ENCODE assay signal across 24 cellular contexts in the genomic region with DNA sequence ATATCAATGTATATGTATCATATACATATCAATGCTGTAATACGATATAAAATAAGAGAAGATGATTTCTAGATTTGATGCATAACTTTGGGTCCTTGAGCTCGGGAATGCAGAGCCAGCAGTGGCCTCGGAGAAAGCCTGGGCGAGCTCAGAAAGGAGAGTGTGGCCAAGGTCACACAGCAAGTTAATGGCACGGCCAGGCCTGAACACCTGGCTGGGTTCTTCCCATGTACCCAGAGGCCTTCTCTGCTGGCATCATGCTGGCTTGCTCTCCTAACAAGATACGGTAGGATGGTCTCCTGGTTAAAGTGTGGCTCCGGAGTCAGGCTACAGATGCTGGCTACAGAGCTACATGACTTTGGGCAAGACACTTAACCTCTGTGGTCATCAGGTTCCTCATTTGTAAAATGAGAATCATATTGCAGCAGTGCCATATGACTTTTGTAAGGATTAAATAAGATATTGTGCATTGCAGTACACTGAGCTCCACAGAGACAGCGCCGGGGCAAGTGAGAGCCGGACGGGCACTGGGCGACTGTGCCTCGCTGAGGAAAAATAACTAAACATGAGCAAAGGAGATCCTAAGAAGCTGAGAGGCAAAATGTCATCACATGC. TPM values are rescaled to one million over a fixed set of nuclear protein-coding genes. Genes with fewer than 3 reads are reported as not detected.
DNase-seq lines count a peak whose midpoint lies in the region; ATAC-seq, FAIRE-seq and TF ChIP-seq lines count a peak whose summit lies in the region.
"Had no signal": no experiment of that assay in that cellular context is flagged by ENCODE, and none has a peak within 500 bp of the region (broad histone marks: within the 10 kb centered on the region; RNA-seq: fewer than 3 reads in every experiment).

No MANE protein-coding gene starts in this region.

- no peak overlapping the region for H3K27ac ChIP-seq in CD8-positive, alpha-beta memory T cell (ENCODE audit: low read depth, low read length)
- peak overlapping the region; percentile 80 to 88 (median 86) for H3K27ac ChIP-seq in body of pancreas
- H3K27ac ChIP-seq in neural progenitor cell: peak overlapping the region; percentile 37
- H3K27ac ChIP-seq in kidney (ENCODE audit: low read depth in 2 of 2, low read length in 2 of 2): peak overlapping the region in 1 of 2 donors; percentile 53
- H3K27ac ChIP-seq: esophagus muscularis mucosa, skin epidermis had no signal

- TF ChIP-seq POLR2A in body of pancreas (IDR thresholded peaks at IDR 0.05): peak in 2 of 3 donors; percentile 19 to 41

- peaks cover 46% of the 10 kb centered on the region for H4K20me1 ChIP-seq in neural progenitor cell (ENCODE audit: low read depth)

- H3K9ac ChIP-seq in neural progenitor cell: no peak overlapping the region
- H3K9ac ChIP-seq in kidney (ENCODE audit: low read length in 2 of 2): no peak overlapping the region

- peaks cover 58 to 90% (median 68%) of the 10 kb centered on the region in 3 donors for H3K4me1 Mint-ChIP-seq in CD8-positive, alpha-beta memory T cell
- peaks cover 40% of the 10 kb centered on the region for H3K4me1 Mint-ChIP-seq in neural progenitor cell

- no peaks in the 10 kb centered on the region for H3K9me3 Mint-ChIP-seq in CD8-positive, alpha-beta memory T cell
- H3K9me3 Mint-ChIP-seq in neural progenitor cell: no peaks in the 10 kb centered on the region
- H3K9me3 Mint-ChIP-seq: HFFc6 had no signal

- no peaks in the 10 kb centered on the region for H3K27me3 ChIP-seq in CD8-positive, alpha-beta memory T cell (ENCODE audit: insufficient read depth, low read length, poor library complexity, severe bottlenecking)
- H3K27me3 ChIP-seq in body of pancreas: no peaks in the 10 kb centered on the region
- H3K27me3 ChIP-seq in neural progenitor cell: no peaks in the 10 kb centered on the region
- H3K27me3 ChIP-seq: esophagus muscularis mucosa had no signal

- POLR2A ChIA-PET in CD8-positive, alpha-beta memory T cell (lab: Charles Lee): no interaction called here

- peaks cover 0 to 54% (median 3%) of the 10 kb centered on the region in 3 donors for H3K36me3 Mint-ChIP-seq in CD8-positive, alpha-beta memory T cell
- H3K36me3 Mint-ChIP-seq in neural progenitor cell: no peaks in the 10 kb centered on the region

- H3K4me2 ChIP-seq in neural progenitor cell: no peak overlapping the region

- no peak for DNase-seq in CD8-positive, alpha-beta memory T cell
- DNase-seq in NOMO-1 treated with DMSO at 0.1 percent for 48 hours (lab: John Stamatoyannopoulos, UW; ENCODE audit: unreplicated experiment) (peak; percentile 77), body of pancreas (peak; percentile 71 to 82 (median 78)), neural progenitor cell (ENCODE audit: low spot score) (no peak), NCI-H2196 treated with DMSO at 0.1 percent for 48 hours (lab: John Stamatoyannopoulos, UW; ENCODE audit: unreplicated experiment) (no peak), OCI-M2 (lab: John Stamatoyannopoulos, UW; ENCODE audit: unreplicated experiment) (no peak), kidney (no peak)
- DNase-seq: activated CD4-positive, CD25-positive, alpha-beta regulatory T cell; amygdala; caudate nucleus; effector CD4-positive, alpha-beta T cell; HFFc6; left ventricle myocardium superior; NCI-H187 treated with DMSO at 0.1 percent for 48 hours; NK-92 treated with Interleukin-12 subunit alpha and Interleukin-12 subunit beta, amount 100 ng/mL, for 24 hours; Right ventricle myocardium superior; stimulated activated CD4-positive, alpha-beta T cell treated with anti-CD3 and anti-CD28 coated beads, Interleukin-4, amount 100 ng/mL, for 24 hours; T-helper 1 cell had no signal

- H3K9me3 ChIP-seq in CD8-positive, alpha-beta memory T cell (ENCODE audit: low read length): no peaks in the 10 kb centered on the region
- H3K9me3 ChIP-seq in body of pancreas (no peaks in the 10 kb centered on the region), neural progenitor cell (ENCODE audit: low read depth) (no peaks in the 10 kb centered on the region), kidney (ENCODE audit: control insufficient read depth in 1 of 2, low read length in 2 of 2) (no peaks in the 10 kb centered on the region)
- H3K9me3 ChIP-seq: esophagus muscularis mucosa had no signal

- H3K36me3 ChIP-seq in CD8-positive, alpha-beta memory T cell (ENCODE audit: insufficient read depth, low read length): peaks cover 7% of the 10 kb centered on the region
- H3K36me3 ChIP-seq in body of pancreas (replicated peaks in 1 of 2; ENCODE audit: insufficient read depth in 1 of 2, low read depth in 2 of 2) (no peaks in the 10 kb centered on the region), neural progenitor cell (no peaks in the 10 kb centered on the region), kidney (ENCODE audit: control insufficient read depth in 1 of 2, insufficient read depth in 2 of 2, low read length in 2 of 2) (no peaks in the 10 kb centered on the region)

- H3K27me3 Mint-ChIP-seq in CD8-positive, alpha-beta memory T cell: peaks cover 0 to 2% of the 10 kb centered on the region in 2 donors
- peaks cover 4% of the 10 kb centered on the region for H3K27me3 Mint-ChIP-seq in neural progenitor cell (ENCODE audit: insufficient read depth, low read depth)

- intact Hi-C loops in body of pancreas (cut with DNase I) (no loop called here), kidney (cut with DNase I) (no loop called here)

- 28 to 42% methylated on average over 11 to 13 of the region's 13 CpGs for WGBS in body of pancreas, 2 donors

- peak overlapping the region in 5 of 8 donors; percentile 51 to 81 (median 58) for H3K27ac Mint-ChIP-seq in CD8-positive, alpha-beta memory T cell
- H3K27ac Mint-ChIP-seq in neural progenitor cell: peak overlapping the region; percentile 25

- TF ChIP-seq CTCF in body of pancreas (IDR thresholded peaks at IDR 0.05): no peak
- no peak for TF ChIP-seq CTCF in neural progenitor cell (IDR thresholded peaks at IDR 0.05)
- TF ChIP-seq CTCF in kidney (IDR thresholded peaks at IDR 0.05; ENCODE audit: borderline replicate concordance, extremely low read depth, insufficient read depth): no peak

- H3F3A ChIP-seq in neural progenitor cell (ENCODE audit: low read depth): peaks cover 12% of the 10 kb centered on the region

- no peak overlapping the region for H3K4me3 ChIP-seq in CD8-positive, alpha-beta memory T cell (ENCODE audit: low read length)
- H3K4me3 ChIP-seq in body of pancreas: no peak overlapping the region
- H3K4me3 ChIP-seq in neural progenitor cell: no peak overlapping the region
- no peak overlapping the region for H3K4me3 ChIP-seq in kidney (ENCODE audit: low read length in 2 of 2)
- H3K4me3 ChIP-seq: esophagus muscularis mucosa, skin epidermis had no signal

- no peak for FAIRE-seq in kidney (lab: Jason Lieb, UNC)
- FAIRE-seq: D721Med, G401.6 had no signal

- peaks cover 60% of the 10 kb centered on the region for H3K79me2 ChIP-seq in neural progenitor cell (ENCODE audit: low read depth)

- H3K4me3 Mint-ChIP-seq in CD8-positive, alpha-beta memory T cell: no peak overlapping the region
- H3K4me3 Mint-ChIP-seq in neural progenitor cell: no peak overlapping the region
- H3K4me3 Mint-ChIP-seq: HFFc6 had no signal

- ATAC-seq in body of pancreas (peak; percentile 33), GM21367 (IDR thresholded peaks at IDR 0.05; ENCODE audit: unreplicated experiment) (no peak)
- ATAC-seq: left ventricle myocardium superior had no signal

- H3K4me1 ChIP-seq in CD8-positive, alpha-beta memory T cell (ENCODE audit: insufficient read depth, low read length): peaks cover 9% of the 10 kb centered on the region
- H3K4me1 ChIP-seq in body of pancreas (peaks cover 55% of the 10 kb centered on the region), neural progenitor cell (peaks cover 18% of the 10 kb centered on the region), kidney (ENCODE audit: control insufficient read depth in 1 of 2, insufficient read depth in 1 of 2, low read depth in 1 of 2, low read length in 2 of 2) (peaks cover 3 to 25% of the 10 kb centered on the region in 2 donors)

- no peak overlapping the region for H2AFZ ChIP-seq in neural progenitor cell (replicated peaks)

- CTCF ChIA-PET in CD8-positive, alpha-beta memory T cell (lab: Charles Lee): no interaction called here

RNA-seq across cellular contexts. Expression of gene TPST2, which starts 29.9 kb away (rescaled TPM):
- total RNA-seq in CD8-positive, alpha-beta memory T cell: 10 to 100 TPM; 36.7 to 37.3 TPM
- 201 TPM for polyA plus RNA-seq in CD8-positive, alpha-beta memory T cell
- 100 to 1,000 TPM; 547 to 586 TPM for total RNA-seq in body of pancreas
- total RNA-seq in neural progenitor cell (ENCODE audit: low replicate concordance): 31.7 and 59.5 TPM in 2 replicates
- total RNA-seq in kidney: 40.3 TPM
- polyA plus RNA-seq in kidney (ENCODE audit: insufficient read depth, low read depth, low replicate concordance): 48.7 TPM

RNA-seq across cellular contexts. Expression of gene TFIP11, which starts 47.8 kb away (rescaled TPM):
- 10 to 100 TPM; 53.9 to 58.8 TPM for total RNA-seq in CD8-positive, alpha-beta memory T cell
- polyA plus RNA-seq in CD8-positive, alpha-beta memory T cell: 41.5 TPM
- total RNA-seq in body of pancreas: 10 to 100 TPM; 26.2 to 32.3 TPM
- 22.2 and 26.2 TPM in 2 replicates for total RNA-seq in neural progenitor cell (ENCODE audit: low replicate concordance)
- 34.2 TPM for total RNA-seq in kidney
- 26.7 TPM for polyA plus RNA-seq in kidney (ENCODE audit: insufficient read depth, low read depth, low replicate concordance)

RNA-seq across cellular contexts. Expression of gene CRYBB1, which starts 57.8 kb away (rescaled TPM):
- not detected for total RNA-seq in CD8-positive, alpha-beta memory T cell
- not detected for polyA plus RNA-seq in CD8-positive, alpha-beta memory T cell
- total RNA-seq in body of pancreas (under 1 TPM in 1 of 2 donors, not detected in 1; 0.52 TPM), neural progenitor cell (ENCODE audit: low replicate concordance) (0.53 TPM in 1 of 2 replicates, not detected in the other), kidney (1.7 TPM)
- 0.54 TPM for polyA plus RNA-seq in kidney (ENCODE audit: insufficient read depth, low read depth, low replicate concordance)
- total RNA-seq: HFFc6, M059J had no signal

Comparison
In these comparisons a context has a peak if more than half of its experiments do, and no peak if none do; other contexts are left out.
1. DNase-seq: peak in NOMO-1 treated with DMSO at 0.1 percent for 48 hours (single experiment) and body of pancreas (4 of 4); none in CD8-positive, alpha-beta memory T cell (0 of 5), neural progenitor cell (single experiment), NCI-H2196 treated with DMSO at 0.1 percent for 48 hours (single experiment), OCI-M2 (single experiment) and kidney (single experiment).